ENCODE assay signal across 1 cellular context in the genomic region with DNA sequence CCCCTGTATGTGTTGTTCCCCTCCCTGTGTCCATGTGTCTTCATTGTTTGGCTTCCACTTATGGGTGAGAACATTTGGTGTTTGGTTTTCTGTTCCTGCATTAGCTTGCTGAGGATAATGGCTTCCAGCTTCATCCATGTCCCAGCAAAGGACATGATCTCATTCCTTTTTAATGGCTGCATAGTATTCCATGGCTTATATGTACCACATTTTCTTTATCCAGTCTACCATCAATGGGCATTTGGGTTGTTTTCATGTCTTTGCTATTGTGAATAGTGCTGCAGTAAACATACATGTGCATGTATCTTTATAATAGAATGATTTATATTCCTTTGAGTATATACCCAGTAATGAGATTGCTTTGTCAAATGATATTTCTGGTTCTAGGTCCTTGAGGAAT. TPM values are rescaled to one million over a fixed set of nuclear protein-coding genes. Genes with fewer than 3 reads are reported as not detected.
"Had no signal": no experiment of that assay in that cellular context is flagged by ENCODE, and none has a peak within 500 bp of the region (broad histone marks: within the 10 kb centered on the region; RNA-seq: fewer than 3 reads in every experiment).

No MANE protein-coding gene starts in this region.

RNA-seq across cellular contexts. Expression of a gene that starts 8.6 kb away (rescaled TPM):
- polyA plus RNA-seq: naive thymus-derived CD4-positive, alpha-beta T cell had no signal
